ENCODE assay signal across 1 cellular context in genomic region chr10:70671619-70672164, GRCh38.
TF ChIP-seq lines count a peak whose summit lies in the region.

No MANE protein-coding gene starts in this region.

TF ChIP-seq in HEK293, 187 proteins besides CTCF, POLR2A, EP300 and RAD21 (continued from another document):
- TF ChIP-seq ZNF16 (tag by site-specific recombination; IDR thresholded peaks at IDR 0.05; ENCODE audit: low read depth) (no peak), MEIS1 (CRISPR knock-in tag; IDR thresholded peaks at IDR 0.05; ENCODE audit: borderline replicate concordance) (no peak), ZNF26 (tag by site-specific recombination; IDR thresholded peaks at IDR 0.05) (no peak)
TF ChIP-seq in HEK293: peak in this region for 6.
